ENCODE assay signal across 8 cellular contexts in genomic region chr16:49575352-49576172, GRCh38.
DNase-seq lines count a peak whose midpoint lies in the region; ATAC-seq lines count a peak whose summit lies in the region.

No MANE protein-coding gene starts in this region.

- no peaks in the 10 kb centered on the region for H3K27me3 Mint-ChIP-seq in naive thymus-derived CD8-positive, alpha-beta T cell

- H3K4me1 Mint-ChIP-seq in naive thymus-derived CD8-positive, alpha-beta T cell: peaks cover 0 to 7% (median under 1%) of the 10 kb centered on the region in 4 donors

- no peak overlapping the region for H2AK5ac ChIP-seq in trophoblast cell (ENCODE audit: low read length)

- H4K12ac ChIP-seq in trophoblast cell (ENCODE audit: low read depth, low read length): no peak overlapping the region

- H3K9ac ChIP-seq in trophoblast cell (ENCODE audit: low read length): no peak overlapping the region

- ATAC-seq in GM18508 (IDR thresholded peaks at IDR 0.05; ENCODE audit: insufficient read depth, unreplicated experiment): peak; percentile 95
- ATAC-seq in HG02610 (IDR thresholded peaks at IDR 0.05; ENCODE audit: unreplicated experiment): peak; percentile 92
- ATAC-seq in naive thymus-derived CD8-positive, alpha-beta T cell: no peak

- DNase-seq in NCI-H510A treated with DMSO at 0.1 percent for 48 hours (lab: John Stamatoyannopoulos, UW): peak; percentile 27
- peak; percentile 81 for DNase-seq in left kidney (ENCODE audit: low read depth, low spot score)
- no peak for DNase-seq in naive thymus-derived CD8-positive, alpha-beta T cell
- no peak for DNase-seq in NCI-H2196 (lab: John Stamatoyannopoulos, UW; ENCODE audit: unreplicated experiment)
- DNase-seq in HCEC 1CT: no peak
- no peak for DNase-seq in trophoblast cell

- peak overlapping the region in 1 of 10 donors; percentile 84 for H3K27ac Mint-ChIP-seq in naive thymus-derived CD8-positive, alpha-beta T cell

- H3K18ac ChIP-seq in trophoblast cell (ENCODE audit: low read length): no peak overlapping the region

- H3K27me3 ChIP-seq in trophoblast cell (ENCODE audit: insufficient read depth, low read length): no peaks in the 10 kb centered on the region

- H3K14ac ChIP-seq in trophoblast cell (ENCODE audit: low read length): no peak overlapping the region

- no peak overlapping the region for H4K91ac ChIP-seq in trophoblast cell (ENCODE audit: low read depth, low read length)

- POLR2A ChIA-PET in naive thymus-derived CD8-positive, alpha-beta T cell (lab: Charles Lee): no interaction called here

- H3K4me1 ChIP-seq in trophoblast cell (ENCODE audit: control insufficient read depth in 1 of 2, insufficient read depth in 2 of 2, low read length in 2 of 2): no peaks in the 10 kb centered on the region

- H3K36me3 ChIP-seq in trophoblast cell (ENCODE audit: control insufficient read depth in 1 of 2, insufficient read depth in 2 of 2, low read length in 2 of 2): peaks cover 0 to 3% of the 10 kb centered on the region in 2 experiments

- no CpG with 5 or more reads among the region's 14 CpGs for WGBS in trophoblast cell (ENCODE audit: extremely low coverage, insufficient coverage, insufficient read length)

- no peak overlapping the region for H3K23ac ChIP-seq in trophoblast cell (ENCODE audit: low read length)

- H2BK120ac ChIP-seq in trophoblast cell (ENCODE audit: insufficient read depth, low read length, poor library complexity): no peak overlapping the region

- no peak overlapping the region for H3K4ac ChIP-seq in trophoblast cell (ENCODE audit: low read depth, low read length)

- H3K9me3 ChIP-seq in trophoblast cell (ENCODE audit: insufficient read depth, low read depth, low read length): no peaks in the 10 kb centered on the region

- no peaks in the 10 kb centered on the region for H3K79me1 ChIP-seq in trophoblast cell (ENCODE audit: low read length)

- H3K4me3 Mint-ChIP-seq in naive thymus-derived CD8-positive, alpha-beta T cell: no peak overlapping the region

- no peak overlapping the region for H2BK5ac ChIP-seq in trophoblast cell (ENCODE audit: low read depth, low read length, poor library complexity)

- no peak overlapping the region for H3K4me2 ChIP-seq in trophoblast cell (ENCODE audit: low read length)

- H2AFZ ChIP-seq in trophoblast cell (ENCODE audit: insufficient read depth, low read length, poor library complexity): no peak overlapping the region

- H3K79me2 ChIP-seq in trophoblast cell (ENCODE audit: control insufficient read depth, insufficient read depth, low read length, poor library complexity): no peaks in the 10 kb centered on the region

- H3K27ac ChIP-seq in trophoblast cell (ENCODE audit: low read depth, low read length): no peak overlapping the region

- no peak overlapping the region for H4K8ac ChIP-seq in trophoblast cell (ENCODE audit: low read depth, low read length)

- H2BK12ac ChIP-seq in trophoblast cell (ENCODE audit: low read length): no peak overlapping the region

- H3K9me3 Mint-ChIP-seq in naive thymus-derived CD8-positive, alpha-beta T cell: no peaks in the 10 kb centered on the region

- H3K4me3 ChIP-seq in trophoblast cell (ENCODE audit: low read depth, low read length): no peak overlapping the region

- no peaks in the 10 kb centered on the region for H3K36me3 Mint-ChIP-seq in naive thymus-derived CD8-positive, alpha-beta T cell

Comparison
In these comparisons a context has a peak if more than half of its experiments do, and no peak if none do; other contexts are left out.
1. ATAC-seq: peak in GM18508 (single experiment) and HG02610 (single experiment); none in naive thymus-derived CD8-positive, alpha-beta T cell (0 of 2).
2. DNase-seq: peak in NCI-H510A treated with DMSO at 0.1 percent for 48 hours (single experiment) and left kidney (single experiment); none in naive thymus-derived CD8-positive, alpha-beta T cell (0 of 10), NCI-H2196 (single experiment), HCEC 1CT (single experiment) and trophoblast cell (0 of 2).